Comparison of ENCODE assay signal across 18 cellular contexts in the genomic region with DNA sequence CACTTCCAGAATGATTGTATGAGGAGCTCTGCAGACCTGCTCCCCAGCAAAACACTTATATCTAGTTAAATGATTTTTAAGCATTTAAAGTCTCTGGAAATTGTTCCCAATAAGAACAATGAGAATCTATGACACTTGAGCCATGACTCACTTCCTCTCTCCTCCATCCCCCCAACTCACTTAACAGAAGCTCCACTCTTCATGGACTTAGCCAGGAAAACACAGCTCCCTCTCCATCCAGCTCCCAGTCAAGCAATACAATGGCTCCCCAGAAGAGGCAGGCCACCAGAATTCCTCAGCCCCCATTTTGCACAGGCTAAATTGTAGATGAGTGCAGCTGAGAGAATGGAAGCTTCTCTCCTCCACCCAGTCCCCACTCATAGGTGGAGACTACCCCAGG. TPM values are rescaled to one million over a fixed set of nuclear protein-coding genes. Genes with fewer than 3 reads are reported as not detected.
DNase-seq lines count a peak whose midpoint lies in the region; TF ChIP-seq lines count a peak whose summit lies in the region.
"Had no signal": no experiment of that assay in that cellular context is flagged by ENCODE, and none has a peak within 500 bp of the region (broad histone marks: within the 10 kb centered on the region; RNA-seq: fewer than 3 reads in every experiment).

No MANE protein-coding gene starts in this region.

- H3K27me3 ChIP-seq in OCI-LY3 (ENCODE audit: low read depth, low read length) (no peaks in the 10 kb centered on the region), endodermal cell (ENCODE audit: control insufficient read depth, insufficient read depth, low read length, poor library complexity, severe bottlenecking) (no peaks in the 10 kb centered on the region), neural progenitor cell (no peaks in the 10 kb centered on the region), right atrium auricular region (no peaks in the 10 kb centered on the region)
- H3K27me3 ChIP-seq: heart right ventricle had no signal

- H3K9ac ChIP-seq in OCI-LY3 (ENCODE audit: low read length) (no peak overlapping the region), endodermal cell (ENCODE audit: extremely low read depth, low read length, poor library complexity, severe bottlenecking) (no peak overlapping the region), neural progenitor cell (no peak overlapping the region)

- DNase-seq in EH (ENCODE audit: low read depth) (peak; percentile 3), endodermal cell (no peak), neural progenitor cell (ENCODE audit: low spot score) (no peak), right atrium auricular region (ENCODE audit: low spot score) (no peak), medulla oblongata (ENCODE audit: extremely low spot score) (no peak)
- no peak for DNase-seq in activated CD8-positive, alpha-beta memory T cell treated with anti-CD3 and anti-CD28 coated beads, Interleukin-2, amount 50 U/mL, for 48 hours
- DNase-seq: activated gamma-delta T cell; aorta; heart right ventricle; NCI-H1105; NCI-H2171; NCI-H82; occipital lobe; stimulated activated CD4-positive, alpha-beta T cell treated with anti-CD3 and anti-CD28 coated beads, Interleukin-4, amount 100 ng/mL, for 1 hour; T-helper 17 cell had no signal

- H3K9me3 Mint-ChIP-seq in endodermal cell: peaks cover 14% of the 10 kb centered on the region
- H3K9me3 Mint-ChIP-seq in neural progenitor cell: peaks cover 15% of the 10 kb centered on the region

- H4K20me1 ChIP-seq in OCI-LY3 (ENCODE audit: insufficient read depth, low read length): no peaks in the 10 kb centered on the region
- H4K20me1 ChIP-seq in neural progenitor cell (ENCODE audit: low read depth): no peaks in the 10 kb centered on the region

- H3K9me3 ChIP-seq in OCI-LY3 (ENCODE audit: insufficient read depth, low read length): peaks cover 26% of the 10 kb centered on the region
- H3K9me3 ChIP-seq in endodermal cell (ENCODE audit: control insufficient read depth, low read length): peaks cover 14% of the 10 kb centered on the region
- peaks cover 6% of the 10 kb centered on the region for H3K9me3 ChIP-seq in neural progenitor cell (ENCODE audit: low read depth)
- H3K9me3 ChIP-seq in right atrium auricular region: peaks cover 0 to 19% of the 10 kb centered on the region in 2 donors

- H3K4me1 ChIP-seq in OCI-LY3 (ENCODE audit: low read length) (peaks cover 28% of the 10 kb centered on the region), endodermal cell (ENCODE audit: control insufficient read depth, insufficient read depth, low read length) (no peaks in the 10 kb centered on the region), neural progenitor cell (peaks cover 12% of the 10 kb centered on the region), right atrium auricular region (peaks cover 0 to 8% of the 10 kb centered on the region in 2 donors)

- H3K4me2 ChIP-seq in OCI-LY3 (ENCODE audit: low read length) (peak overlapping the region; percentile 5; the same call in 1 of the 2 replicates), neural progenitor cell (no peak overlapping the region)

- H3K27me3 Mint-ChIP-seq in endodermal cell (ENCODE audit: insufficient read depth) (peaks cover 25% of the 10 kb centered on the region), neural progenitor cell (ENCODE audit: insufficient read depth, low read depth) (peaks cover 2% of the 10 kb centered on the region)
- H3K27me3 Mint-ChIP-seq: T-helper 17 cell had no signal

- peaks cover 8% of the 10 kb centered on the region for H3F3A ChIP-seq in neural progenitor cell (ENCODE audit: low read depth)

- H3K27ac ChIP-seq in OCI-LY3 (ENCODE audit: low read length) (no peak overlapping the region), endodermal cell (ENCODE audit: low read depth, low read length) (no peak overlapping the region), neural progenitor cell (no peak overlapping the region), right atrium auricular region (no peak overlapping the region)
- H3K27ac ChIP-seq: heart right ventricle had no signal

- H3K79me2 ChIP-seq in OCI-LY3 (ENCODE audit: low read length): no peaks in the 10 kb centered on the region
- H3K79me2 ChIP-seq in neural progenitor cell (ENCODE audit: low read depth): no peaks in the 10 kb centered on the region

- H3K36me3 ChIP-seq in OCI-LY3 (replicated peaks; ENCODE audit: low read depth, low read length) (peaks cover 11% of the 10 kb centered on the region), endodermal cell (ENCODE audit: control insufficient read depth, insufficient read depth, low read length) (no peaks in the 10 kb centered on the region), neural progenitor cell (no peaks in the 10 kb centered on the region), right atrium auricular region (no peaks in the 10 kb centered on the region)
- H3K36me3 ChIP-seq: heart right ventricle had no signal

- TF ChIP-seq CTCF in OCI-LY3 (IDR thresholded peaks at IDR 0.05; ENCODE audit: low read depth, low read length) (no peak), endodermal cell (conservative IDR thresholded peaks at IDR 0.05) (peak; percentile 15), neural progenitor cell (IDR thresholded peaks at IDR 0.05) (no peak), right atrium auricular region (IDR thresholded peaks at IDR 0.05) (no peak)

- H3K27ac Mint-ChIP-seq in endodermal cell (no peak overlapping the region), neural progenitor cell (no peak overlapping the region)
- H3K27ac Mint-ChIP-seq: B cell; dendritic cell treated with granulocyte-macrophage colony-stimulating factor and Interleukin-4, amounts not matched to agents 40 ng/mL and 50 ng/mL, for 4 days; T-helper 17 cell had no signal

- H3K4me3 Mint-ChIP-seq in endodermal cell (no peak overlapping the region), neural progenitor cell (no peak overlapping the region)
- H3K4me3 Mint-ChIP-seq: B cell; dendritic cell treated with granulocyte-macrophage colony-stimulating factor and Interleukin-4, amounts not matched to agents 40 ng/mL and 50 ng/mL, for 4 days; T-helper 17 cell had no signal

- H3K36me3 Mint-ChIP-seq in endodermal cell (ENCODE audit: low read depth) (no peaks in the 10 kb centered on the region), neural progenitor cell (no peaks in the 10 kb centered on the region)

- H3K4me3 ChIP-seq in OCI-LY3 (ENCODE audit: low read length) (no peak overlapping the region), endodermal cell (ENCODE audit: low read length) (no peak overlapping the region), neural progenitor cell (no peak overlapping the region), right atrium auricular region (no peak overlapping the region)
- H3K4me3 ChIP-seq: heart right ventricle had no signal

- H2AFZ ChIP-seq in OCI-LY3 (ENCODE audit: low read depth, low read length) (no peak overlapping the region), neural progenitor cell (replicated peaks) (peak overlapping the region; percentile 73)

- H3K4me1 Mint-ChIP-seq in endodermal cell (peaks cover 15% of the 10 kb centered on the region), neural progenitor cell (peaks cover 4% of the 10 kb centered on the region)

RNA-seq across cellular contexts. Expression of a gene that starts 27.0 kb away (rescaled TPM):
- total RNA-seq in endodermal cell (not detected), neural progenitor cell (ENCODE audit: low replicate concordance) (not detected in 2 replicates), right atrium auricular region (not detected)
- polyA plus RNA-seq in endodermal cell (2013, experiment 1 of 2): not detected
- not detected for polyA plus RNA-seq in endodermal cell (2013, experiment 2 of 2)
- total RNA-seq: B cell, occipital lobe, T-helper 17 cell had no signal
